Comparison of ENCODE assay signal across 34 cellular contexts in the genomic region with DNA sequence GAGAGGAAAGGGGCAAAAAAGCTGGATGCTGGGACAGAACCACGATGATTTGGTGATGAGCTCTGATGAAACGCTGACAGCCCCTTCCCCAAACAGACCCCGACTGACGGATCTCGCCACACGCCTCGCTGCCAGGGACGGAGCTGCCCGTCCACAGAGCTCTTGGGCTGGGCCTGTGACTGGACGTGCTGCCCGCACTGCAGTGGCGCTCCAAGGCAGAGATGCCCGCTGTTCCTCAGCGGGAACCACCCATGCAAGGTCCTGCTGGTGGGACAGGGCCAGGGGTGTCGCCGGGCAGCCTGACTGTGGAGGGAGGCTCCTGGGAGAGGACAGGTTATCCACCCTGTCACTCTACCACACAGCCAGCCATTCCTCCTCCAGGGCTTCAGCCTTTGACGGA.
"Had no signal": no experiment of that assay in that cellular context is flagged by ENCODE, and none has a peak within 500 bp of the region (broad histone marks: within the 10 kb centered on the region; RNA-seq: fewer than 3 reads in every experiment).

No MANE protein-coding gene starts in this region.

- H3K9me3 ChIP-seq: gastrocnemius medialis, heart left ventricle had no signal

- ATAC-seq: activated T-cell treated with anti-CD3 and anti-CD28 coated beads, Interleukin-2, amount 50 U/mL, for 72 hours; esophagus mucosa; gastrocnemius medialis; heart left ventricle; T-helper 17 cell had no signal

- H3K9me3 Mint-ChIP-seq: activated CD4-positive, alpha-beta memory T cell treated with anti-CD3 and anti-CD28 coated beads, Interleukin-2, amount 10 ng/mL, durations not matched to agents 7 days and 5 days; activated CD4-positive, alpha-beta T cell treated with anti-CD3 and anti-CD28 coated beads, Interleukin-2, amount 10 ng/mL, durations not matched to agents 7 days and 5 days; activated naive CD4-positive, alpha-beta T cell treated with anti-CD3 and anti-CD28 coated beads, Interleukin-2, amount 10 ng/mL, durations not matched to agents 7 days and 5 days; activated T-cell treated with anti-CD3 and anti-CD28 coated beads, Interleukin-2, amount 50 U/mL, for 24 hours; activated T-cell treated with anti-CD3 and anti-CD28 coated beads, Interleukin-2, amount 50 U/mL, for 72 hours; central memory CD8-positive, alpha-beta T cell; dendritic cell treated with granulocyte-macrophage colony-stimulating factor and Interleukin-4, amounts not matched to agents 40 ng/mL and 50 ng/mL, for 4 days; endodermal cell; T-helper 2 cell treated with Interferon-gamma antibody and Interleukin-4, amounts not matched to agents 5 μg/mL and 100 μg/mL, for 36 hours had no signal

- H3K36me3 ChIP-seq: gastrocnemius medialis had no signal

- H3K4me3 Mint-ChIP-seq: activated CD4-positive, alpha-beta memory T cell treated with anti-CD3 and anti-CD28 coated beads, Interleukin-2, amount 10 ng/mL, durations not matched to agents 7 days and 5 days; activated CD4-positive, alpha-beta T cell treated with anti-CD3 and anti-CD28 coated beads, Interleukin-2, amount 10 ng/mL, durations not matched to agents 7 days and 5 days; activated naive CD4-positive, alpha-beta T cell treated with anti-CD3 and anti-CD28 coated beads, Interleukin-2, amount 10 ng/mL, durations not matched to agents 7 days and 5 days; activated naive CD8-positive, alpha-beta T cell; activated T-cell treated with anti-CD3 and anti-CD28 coated beads, Interleukin-2, amount 50 U/mL, for 24 hours; activated T-cell treated with anti-CD3 and anti-CD28 coated beads, Interleukin-2, amount 50 U/mL, for 72 hours; central memory CD8-positive, alpha-beta T cell; dendritic cell treated with granulocyte-macrophage colony-stimulating factor and Interleukin-4, amounts not matched to agents 40 ng/mL and 50 ng/mL, for 4 days; endodermal cell; T-helper 17 cell; T-helper 2 cell treated with Interferon-gamma antibody and Interleukin-4, amounts not matched to agents 5 μg/mL and 100 μg/mL, for 36 hours had no signal

- H3K27me3 ChIP-seq: brain microvascular endothelial cell, dorsolateral prefrontal cortex, gastrocnemius medialis, heart left ventricle had no signal

- H3K4me1 ChIP-seq: gastrocnemius medialis, heart left ventricle had no signal

- DNase-seq: activated CD4-positive, alpha-beta memory T cell treated with anti-CD3 and anti-CD28 coated beads, Interleukin-2, amount 10 ng/mL, durations not matched to agents 7 days and 5 days; activated CD4-positive, alpha-beta T cell treated with anti-CD3 and anti-CD28 coated beads for 4 hours; activated CD4-positive, alpha-beta T cell treated with anti-CD3 and anti-CD28 coated beads, Interleukin-2, amount 10 ng/mL, durations not matched to agents 7 days and 5 days; activated CD4-positive, alpha-beta T cell treated with anti-CD3 and anti-CD28 coated beads, Interleukin-2, amount 50 U/mL, for 4 hours; activated CD4-positive, CD25-positive, alpha-beta regulatory T cell; activated CD4-positive, CD25-positive, alpha-beta regulatory T cell treated with anti-CD3 and anti-CD28 coated beads, Interleukin-2, amount 50 U/mL, for 72 hours; activated CD8-positive, alpha-beta memory T cell treated with anti-CD3 and anti-CD28 coated beads, Interleukin-2, amount 50 U/mL, for 48 hours; activated gamma-delta T cell; activated naive CD4-positive, alpha-beta T cell; activated naive CD4-positive, alpha-beta T cell treated with anti-CD3 and anti-CD28 coated beads, Interleukin-2, amount 10 ng/mL, durations not matched to agents 7 days and 5 days; activated T-cell treated with anti-CD3 and anti-CD28 coated beads for 4 hours; activated T-cell treated with anti-CD3 and anti-CD28 coated beads, Interleukin-2, amount 50 U/mL, for 24 hours; activated T-cell treated with anti-CD3 and anti-CD28 coated beads, Interleukin-2, amount 50 U/mL, for 72 hours; amniotic stem cell; anterior cingulate cortex; brain microvascular endothelial cell; dorsolateral prefrontal cortex; effector memory CD4-positive, alpha-beta T cell; endodermal cell; foreskin fibroblast; gastrocnemius medialis; glutamatergic neuron; heart left ventricle; T-helper 1 cell; T-helper 17 cell; T1000 had no signal

- H3K36me3 Mint-ChIP-seq: activated naive CD4-positive, alpha-beta T cell treated with anti-CD3 and anti-CD28 coated beads, Interleukin-2, amount 10 ng/mL, durations not matched to agents 7 days and 5 days; activated naive CD8-positive, alpha-beta T cell had no signal

- H3K4me3 ChIP-seq: coronary artery, dorsolateral prefrontal cortex, gastrocnemius medialis, heart left ventricle had no signal

- H3K4me1 Mint-ChIP-seq: activated CD4-positive, alpha-beta memory T cell treated with anti-CD3 and anti-CD28 coated beads, Interleukin-2, amount 10 ng/mL, durations not matched to agents 7 days and 5 days; activated CD4-positive, alpha-beta T cell treated with anti-CD3 and anti-CD28 coated beads, Interleukin-2, amount 10 ng/mL, durations not matched to agents 7 days and 5 days; activated naive CD4-positive, alpha-beta T cell treated with anti-CD3 and anti-CD28 coated beads, Interleukin-2, amount 10 ng/mL, durations not matched to agents 7 days and 5 days; central memory CD8-positive, alpha-beta T cell; endodermal cell; T-helper 17 cell had no signal

- H3K27ac ChIP-seq: brain microvascular endothelial cell, coronary artery, gastrocnemius medialis, heart left ventricle had no signal

- FAIRE-seq: astrocyte, bronchial epithelial cell had no signal

- H3K27me3 Mint-ChIP-seq: activated CD4-positive, alpha-beta memory T cell treated with anti-CD3 and anti-CD28 coated beads, Interleukin-2, amount 10 ng/mL, durations not matched to agents 7 days and 5 days; activated CD4-positive, alpha-beta T cell treated with anti-CD3 and anti-CD28 coated beads, Interleukin-2, amount 10 ng/mL, durations not matched to agents 7 days and 5 days; activated naive CD4-positive, alpha-beta T cell treated with anti-CD3 and anti-CD28 coated beads, Interleukin-2, amount 10 ng/mL, durations not matched to agents 7 days and 5 days; activated naive CD8-positive, alpha-beta T cell; activated T-cell treated with anti-CD3 and anti-CD28 coated beads, Interleukin-2, amount 50 U/mL, for 24 hours; central memory CD8-positive, alpha-beta T cell; dendritic cell treated with granulocyte-macrophage colony-stimulating factor and Interleukin-4, amounts not matched to agents 40 ng/mL and 50 ng/mL, for 4 days; T-helper 17 cell had no signal

- H3K27ac Mint-ChIP-seq: activated CD4-positive, alpha-beta memory T cell treated with anti-CD3 and anti-CD28 coated beads, Interleukin-2, amount 10 ng/mL, durations not matched to agents 7 days and 5 days; activated CD4-positive, alpha-beta T cell treated with anti-CD3 and anti-CD28 coated beads, Interleukin-2, amount 10 ng/mL, durations not matched to agents 7 days and 5 days; activated naive CD4-positive, alpha-beta T cell treated with anti-CD3 and anti-CD28 coated beads, Interleukin-2, amount 10 ng/mL, durations not matched to agents 7 days and 5 days; activated naive CD8-positive, alpha-beta T cell; activated T-cell treated with anti-CD3 and anti-CD28 coated beads, Interleukin-2, amount 50 U/mL, for 24 hours; activated T-cell treated with anti-CD3 and anti-CD28 coated beads, Interleukin-2, amount 50 U/mL, for 72 hours; dendritic cell treated with granulocyte-macrophage colony-stimulating factor and Interleukin-4, amounts not matched to agents 40 ng/mL and 50 ng/mL, for 4 days; endodermal cell; T-helper 17 cell; T-helper 2 cell treated with Interferon-gamma antibody and Interleukin-4, amounts not matched to agents 5 μg/mL and 100 μg/mL, for 36 hours had no signal
